In genomic region chr2:226114436-226114835, GRCh38 we compare ENCODE assay signal across 13 cellular contexts.
DNase-seq lines count a peak whose midpoint lies in the region; ATAC-seq and TF ChIP-seq lines count a peak whose summit lies in the region.
"Had no signal": no experiment of that assay in that cellular context is flagged by ENCODE, and none has a peak within 500 bp of the region (broad histone marks: within the 10 kb centered on the region; RNA-seq: fewer than 3 reads in every experiment).

No MANE protein-coding gene starts in this region.

- ATAC-seq in right lobe of liver (peak in 3 of 4 donors; percentile 29 to 73 (median 51)), HG03097 (IDR thresholded peaks at IDR 0.05; ENCODE audit: low FRiP score, unreplicated experiment) (no peak), HG03571 (IDR thresholded peaks at IDR 0.05; ENCODE audit: unreplicated experiment) (no peak), psoas muscle (no peak)

- H3K27ac ChIP-seq in right lobe of liver (no peak overlapping the region), psoas muscle (no peak overlapping the region)

- WGBS in right lobe of liver (ENCODE audit: insufficient coverage, low coverage, low lambda C conversion rate, missing lambda C conversion rate): 60% methylated on average over 1 of the region's 5 CpGs
- 89 to 94% (median 93%) methylated on average over 5 of the region's 5 CpGs for WGBS in psoas muscle, 3 donors

- H3K4me3 ChIP-seq in cardiac fibroblast (replicated peaks in 1 of 2; ENCODE audit: low read depth in 2 of 2, low read length in 2 of 2) (no peak overlapping the region), right lobe of liver (no peak overlapping the region), psoas muscle (no peak overlapping the region)

- intact Hi-C loops in right lobe of liver (cut with DNase I): no loop called here
- intact Hi-C loops in psoas muscle (cut with DNase I): no loop called here

- no peak for TF ChIP-seq POLR2A in right lobe of liver (IDR thresholded peaks at IDR 0.05)

- DNase-seq in Daoy (ENCODE audit: low read depth) (peak; percentile 38), MV-4-11 (lab: John Stamatoyannopoulos, UW) (peak; percentile 12), cardiac fibroblast (ENCODE audit: low read depth in 2 of 2) (peak; percentile 54 to 60), right lobe of liver (peak in 1 of 3 donors; percentile 50), amygdala (lab: John Stamatoyannopoulos, UW) (no peak), psoas muscle (no peak)
- DNase-seq: activated naive CD8-positive, alpha-beta T cell treated with anti-CD3 and anti-CD28 coated beads, Interleukin-2, amount 50 U/mL, for 24 hours; activated T-cell treated with anti-CD3 and anti-CD28 coated beads, Interleukin-2, amount 50 U/mL, for 48 hours; DMS79; substantia nigra; T-helper 17 cell had no signal

- TF ChIP-seq CTCF in cardiac fibroblast (IDR thresholded peaks at IDR 0.05; ENCODE audit: low read depth, low read length) (peak; percentile 10), right lobe of liver (IDR thresholded peaks at IDR 0.05) (no peak), psoas muscle (IDR thresholded peaks at IDR 0.05) (no peak)

- peaks cover 0 to 6% (median 2%) of the 10 kb centered on the region in 4 donors for H3K4me1 ChIP-seq in right lobe of liver
- peaks cover 16% of the 10 kb centered on the region for H3K4me1 ChIP-seq in psoas muscle

- H3K36me3 ChIP-seq in right lobe of liver (no peaks in the 10 kb centered on the region), psoas muscle (ENCODE audit: insufficient read depth in 1 of 2, low read depth in 1 of 2) (no peaks in the 10 kb centered on the region)

- H3K27me3 ChIP-seq in right lobe of liver: no peaks in the 10 kb centered on the region
- no peaks in the 10 kb centered on the region for H3K27me3 ChIP-seq in psoas muscle (ENCODE audit: insufficient read depth in 3 of 3, low read length in 2 of 3)

- H3K9me3 ChIP-seq in right lobe of liver (no peaks in the 10 kb centered on the region), psoas muscle (no peaks in the 10 kb centered on the region)

Comparison
In these comparisons a context has a peak if more than half of its experiments do, and no peak if none do; other contexts are left out.
1. DNase-seq: peak in Daoy (single experiment), MV-4-11 (single experiment) and cardiac fibroblast (2 of 2); none in amygdala (0 of 56) and psoas muscle (0 of 2).
2. ATAC-seq: peak in right lobe of liver (3 of 4); none in HG03097 (single experiment), HG03571 (single experiment) and psoas muscle (0 of 4).